19 cellular contexts compared by ENCODE assay signal in genomic region chr6:154487367-154488275, GRCh38. TPM values are rescaled to one million over a fixed set of nuclear protein-coding genes. Genes with fewer than 3 reads are reported as not detected.
DNase-seq lines count a peak whose midpoint lies in the region; ATAC-seq and TF ChIP-seq lines count a peak whose summit lies in the region.
"Had no signal": no experiment of that assay in that cellular context is flagged by ENCODE, and none has a peak within 500 bp of the region (broad histone marks: within the 10 kb centered on the region; RNA-seq: fewer than 3 reads in every experiment).

No MANE protein-coding gene starts in this region.

- H4K20me1 ChIP-seq in SK-N-SH (ENCODE audit: insufficient read depth): no peaks in the 10 kb centered on the region

- CTCF ChIA-PET in SK-N-SH (lab: Yijun Ruan, JAX): interaction anchor here (1.3 kb wide), 1 partner anchor 13 kb away, joined by 4 read pairs; no protein-coding TSS in a partner anchor

- WGBS in SK-N-SH (ENCODE audit: low lambda C conversion rate): 62% methylated on average over 6 of the region's 6 CpGs
- 69 to 71% methylated on average over 6 of the region's 6 CpGs for WGBS in tibial nerve, 2 donors

- no peak overlapping the region for H2AFZ ChIP-seq in SK-N-SH (ENCODE audit: low read depth)
- H2AFZ ChIP-seq: GM23338 had no signal

- H3K4me1 ChIP-seq in SK-N-SH (ENCODE audit: control insufficient read depth in 1 of 2, insufficient read depth in 2 of 2, low read depth in 1 of 2, low read length in 1 of 2) (peaks cover 25 to 30% of the 10 kb centered on the region in 2 experiments; a peak in 3 of 4 replicates), tibial nerve (peaks cover 0 to 44% (median 7%) of the 10 kb centered on the region in 4 donors)

- H3K9me2 ChIP-seq in SK-N-SH: no peaks in the 10 kb centered on the region

- peak; percentile 83 for DNase-seq in LNCaP clone FGC (ENCODE audit: low read depth)
- peak; percentile 43 for DNase-seq in SK-N-SH
- no peak for DNase-seq in left lobe of liver (ENCODE audit: low spot score)
- DNase-seq in tibial nerve (ENCODE audit: low spot score in 2 of 2): no peak
- DNase-seq in NCI-H774 (lab: John Stamatoyannopoulos, UW): no peak
- DNase-seq in HPDE6-E6E7 (ENCODE audit: extremely low spot score): no peak
- DNase-seq: activated CD4-positive, alpha-beta T cell treated with anti-CD3 and anti-CD28 coated beads for 48 hours; activated naive CD4-positive, alpha-beta T cell treated with anti-CD3 and anti-CD28 coated beads, Interleukin-2, amount 10 ng/mL, durations not matched to agents 7 days and 5 days; activated T-cell treated with anti-CD3 and anti-CD28 coated beads for 4 hours; effector memory CD8-positive, alpha-beta T cell; EL; left ventricle myocardium inferior; naive B cell; NCI-H2029; NCI-H524 treated with DMSO at 0.1 percent for 48 hours had no signal

- peak overlapping the region; percentile 43; the same call in 1 of the 2 replicates for H3K9ac ChIP-seq in SK-N-SH
- H3K9ac ChIP-seq: BLaER1 treated with 17β-estradiol and CSF1 and Interleukin-3, amounts not matched to agents 10 nM and 100 nM had no signal

- H3K27ac ChIP-seq in SK-N-SH (ENCODE audit: low read depth in 2 of 2, low read length in 1 of 2): peak overlapping the region; percentile 60 to 77
- peak overlapping the region in 3 of 4 donors; percentile 0 to 59 (median 5) for H3K27ac ChIP-seq in tibial nerve
- H3K27ac ChIP-seq: BLaER1 treated with 17β-estradiol and CSF1 and Interleukin-3, amounts not matched to agents 10 nM and 100 nM; left ventricle myocardium inferior had no signal

- TF ChIP-seq RAD21 in SK-N-SH (IDR thresholded peaks at IDR 0.05; ENCODE audit: low read length): no peak; the same call in 1 of the 2 replicates

- H3K9me3 ChIP-seq in SK-N-SH (no peaks in the 10 kb centered on the region), tibial nerve (no peaks in the 10 kb centered on the region)
- H3K9me3 ChIP-seq: BLaER1 treated with 17β-estradiol and CSF1 and Interleukin-3, amounts not matched to agents 10 nM and 100 nM; left ventricle myocardium inferior had no signal

- no peak for TF ChIP-seq CTCF in LNCaP clone FGC (IDR thresholded peaks at IDR 0.05; ENCODE audit: control insufficient read depth, extremely low read depth, insufficient read depth)
- TF ChIP-seq CTCF in SK-N-SH (IDR thresholded peaks at IDR 0.05): no peak
- no peak for TF ChIP-seq CTCF in tibial nerve (IDR thresholded peaks at IDR 0.05)

- TF ChIP-seq POLR2A in tibial nerve (IDR thresholded peaks at IDR 0.05): no peak

- peaks cover 14% of the 10 kb centered on the region for H3F3A ChIP-seq in SK-N-SH (replicated peaks; ENCODE audit: insufficient read depth)

- H3K36me3 ChIP-seq in SK-N-SH (replicated peaks in 1 of 2; ENCODE audit: control insufficient read depth in 1 of 2, insufficient read depth in 2 of 2, low read length in 1 of 2) (no peaks in the 10 kb centered on the region), tibial nerve (no peaks in the 10 kb centered on the region)
- H3K36me3 ChIP-seq: BLaER1 treated with 17β-estradiol and CSF1 and Interleukin-3, amounts not matched to agents 10 nM and 100 nM; left ventricle myocardium inferior had no signal

- H3K27me3 ChIP-seq in SK-N-SH (ENCODE audit: insufficient read depth) (no peaks in the 10 kb centered on the region), tibial nerve (no peaks in the 10 kb centered on the region)
- H3K27me3 ChIP-seq: BLaER1 treated with 17β-estradiol and CSF1 and Interleukin-3, amounts not matched to agents 10 nM and 100 nM had no signal

- peak overlapping the region; percentile 21; the same call in 1 of the 2 replicates for H3K4me2 ChIP-seq in SK-N-SH
- H3K4me2 ChIP-seq: GM23338 had no signal

- H3K4me3 ChIP-seq in LNCaP clone FGC (ENCODE audit: low read depth, low read length): peak overlapping the region; percentile 14; the same call in 1 of the 2 replicates
- no peak overlapping the region; a peak in 1 of 4 replicates for H3K4me3 ChIP-seq in SK-N-SH (ENCODE audit: low read depth in 2 of 2, low read length in 1 of 2)
- no peak overlapping the region for H3K4me3 ChIP-seq in tibial nerve
- H3K4me3 ChIP-seq: BLaER1 treated with 17β-estradiol and CSF1 and Interleukin-3, amounts not matched to agents 10 nM and 100 nM; GM23338; left ventricle myocardium inferior had no signal

- 0 out of 4 replicates have a peak, but pooled peaks of 1 of the 2 experiments have one; percentile 7 for TF ChIP-seq EP300 in SK-N-SH (IDR thresholded peaks at IDR 0.05; ENCODE audit: borderline replicate concordance in 1 of 2, low read depth in 1 of 2, low read length in 1 of 2)
- no peak for TF ChIP-seq EP300 in tibial nerve (IDR thresholded peaks at IDR 0.05)

- POLR2A ChIA-PET in SK-N-SH (lab: Yijun Ruan, JAX): no interaction called here

- ATAC-seq in left lobe of liver: peak; percentile 66
- no peak for ATAC-seq in GM21381 (IDR thresholded peaks at IDR 0.05; ENCODE audit: unreplicated experiment)
- ATAC-seq: effector memory CD8-positive, alpha-beta T cell; GM23338 had no signal

- no peaks in the 10 kb centered on the region for H3K79me2 ChIP-seq in SK-N-SH (ENCODE audit: insufficient read depth)

TF ChIP-seq in SK-N-SH, 30 proteins besides CTCF, POLR2A, EP300 and RAD21:
- no peak for TF ChIP-seq SIN3A (IDR thresholded peaks at IDR 0.05; ENCODE audit: borderline replicate concordance, low read depth, low read length)
- TF ChIP-seq ZBTB33 (IDR thresholded peaks at IDR 0.05; ENCODE audit: borderline replicate concordance, low read depth): no peak
- TF ChIP-seq PBX3 (IDR thresholded peaks at IDR 0.05): no peak
- TF ChIP-seq NRF1 (IDR thresholded peaks at IDR 0.05; ENCODE audit: low read depth, low read length): no peak
- no peak for TF ChIP-seq GATA2 (CRISPR knock-in tag; IDR thresholded peaks at IDR 0.05)
- no peak for TF ChIP-seq MXI1 (IDR thresholded peaks at IDR 0.05; ENCODE audit: low read depth, low read length)
- no peak for TF ChIP-seq FOXM1 (IDR thresholded peaks at IDR 0.05; ENCODE audit: low read depth)
- TF ChIP-seq USF1 (IDR thresholded peaks at IDR 0.05; ENCODE audit: borderline replicate concordance, low read depth): no peak
- no peak for TF ChIP-seq CHD2 (IDR thresholded peaks at IDR 0.05; ENCODE audit: low read length, partially characterized antibody)
- no peak for TF ChIP-seq FOXJ3 (CRISPR knock-in tag; IDR thresholded peaks at IDR 0.05)
- no peak for TF ChIP-seq RCOR1 (IDR thresholded peaks at IDR 0.05; ENCODE audit: low read length)

RNA-seq across cellular contexts. Expression of gene CNKSR3, which starts 22.9 kb away (rescaled TPM):
- 1.6 TPM in 2 replicates for polyA plus RNA-seq in SK-N-SH (2012; rRNA removed)
- 2.4 and 2.5 TPM in 2 replicates for polyA plus RNA-seq in SK-N-SH (2012; cell fraction: cytosol; rRNA removed)
- polyA plus RNA-seq in SK-N-SH (2012; cell fraction: nucleus; rRNA removed): 1.7 and 2.8 TPM in 2 replicates
- 42.9 TPM for total RNA-seq in left lobe of liver
- 10 to 100 TPM; 11.7 to 22.7 (median 13.7) TPM for total RNA-seq in tibial nerve
- total RNA-seq: T-helper 2 cell treated with Interferon-gamma antibody and Interleukin-4, amounts not matched to agents 100 ng/mL and 5 ng/mL, for 36 hours had no signal

Comparison
In these comparisons a context has a peak if more than half of its experiments do, and no peak if none do; other contexts are left out.
1. DNase-seq: peak in LNCaP clone FGC (single experiment) and SK-N-SH (single experiment); none in left lobe of liver (single experiment), tibial nerve (0 of 2), NCI-H774 (single experiment) and HPDE6-E6E7 (single experiment).